8 cellular contexts compared by ENCODE assay signal in genomic region chr1:200670215-200671118, GRCh38. TPM values are rescaled to one million over a fixed set of nuclear protein-coding genes. Genes with fewer than 3 reads are reported as not detected.
DNase-seq lines count a peak whose midpoint lies in the region; ATAC-seq and TF ChIP-seq lines count a peak whose summit lies in the region.

No MANE protein-coding gene starts in this region.

- 21 to 50% methylated on average over 2 to 14 of the region's 16 CpGs for WGBS in endodermal cell (ENCODE audit: insufficient coverage in 1 of 2, insufficient read length in 1 of 2), 2 experiments
- 14 to 16% methylated on average over 16 of the region's 16 CpGs for WGBS in upper lobe of left lung, 2 donors

- H3K4me3 Mint-ChIP-seq in endodermal cell, result peak overlapping the region; percentile 84

- peak overlapping the region; percentile 55 for H2AFZ ChIP-seq in MM.1S (ENCODE audit: low read length)

- H3K9me2 ChIP-seq in MM.1S (replicated peaks; ENCODE audit: insufficient read depth, low read length), result no peaks in the 10 kb centered on the region

- H3K4me2 ChIP-seq in MM.1S (ENCODE audit: low read depth, low read length), result peak overlapping the region; percentile 65

- peaks cover 13% of the 10 kb centered on the region for H3K36me3 Mint-ChIP-seq in endodermal cell (ENCODE audit: low read depth)

- H3K27me3 Mint-ChIP-seq in endodermal cell (ENCODE audit: insufficient read depth), result no peaks in the 10 kb centered on the region

- TF ChIP-seq CTCF in MM.1S (IDR thresholded peaks at IDR 0.05; ENCODE audit: low read length) (no peak), endodermal cell (conservative IDR thresholded peaks at IDR 0.05) (no peak), upper lobe of left lung (IDR thresholded peaks at IDR 0.05) (no peak)

- peak; percentile 15 for ATAC-seq in GM21786 (IDR thresholded peaks at IDR 0.05; ENCODE audit: unreplicated experiment)
- peak; percentile 28 to 35 for ATAC-seq in upper lobe of left lung (ENCODE audit: low FRiP score in 2 of 2)

- no peaks in the 10 kb centered on the region for H3K9me3 Mint-ChIP-seq in endodermal cell

- H3F3A ChIP-seq in MM.1S (ENCODE audit: insufficient read depth, low read length), result peaks cover 8% of the 10 kb centered on the region

- no peaks in the 10 kb centered on the region for H3K9me3 ChIP-seq in MM.1S (replicated peaks; ENCODE audit: insufficient read depth, low read length)
- H3K9me3 ChIP-seq in endodermal cell (ENCODE audit: control insufficient read depth, low read length), result no peaks in the 10 kb centered on the region
- no peaks in the 10 kb centered on the region for H3K9me3 ChIP-seq in upper lobe of left lung

- peak overlapping the region; percentile 95 for H3K27ac Mint-ChIP-seq in endodermal cell

- H3K36me3 ChIP-seq in MM.1S (replicated peaks; ENCODE audit: insufficient read depth, low read length) (0 out of 2 replicates have a peak, but pooled peaks cover 2% of the 10 kb centered on the region), endodermal cell (ENCODE audit: control insufficient read depth, insufficient read depth, low read length) (peaks cover 16% of the 10 kb centered on the region), upper lobe of left lung (peaks cover 0 to 2% (median 0%) of the 10 kb centered on the region in 4 donors)

- peak overlapping the region; percentile 97; the same call in 1 of the 2 replicates for H3K27ac ChIP-seq in MM.1S (ENCODE audit: low read length)
- peak overlapping the region; percentile 53 for H3K27ac ChIP-seq in endodermal cell (ENCODE audit: low read depth, low read length)
- peak overlapping the region; percentile 99 to 100 (median 99) for H3K27ac ChIP-seq in upper lobe of left lung

- peak in 1 of 4 donors; percentile 16 for TF ChIP-seq EP300 in upper lobe of left lung (IDR thresholded peaks at IDR 0.05)

- peak; percentile 71 for DNase-seq in NCI-H2107 treated with DMSO at 0.1 percent for 48 hours (lab: John Stamatoyannopoulos, UW; ENCODE audit: unreplicated experiment)
- DNase-seq in NCI-H2107 (lab: John Stamatoyannopoulos, UW), result no peak
- DNase-seq in MM.1S, result peak; percentile 62
- peak; percentile 77 for DNase-seq in SKM-1 (lab: John Stamatoyannopoulos, UW; ENCODE audit: unreplicated experiment)
- DNase-seq in endodermal cell, result no peak
- DNase-seq in midbrain (lab: John Stamatoyannopoulos, UW), result peak; percentile 73
- peak in 1 of 2 donors; percentile 65 for DNase-seq in upper lobe of left lung

- H3K4me1 Mint-ChIP-seq in endodermal cell, result peaks cover 24% of the 10 kb centered on the region

- peaks cover 13% of the 10 kb centered on the region for H3K4me1 ChIP-seq in MM.1S (ENCODE audit: low read length)
- peaks cover 5% of the 10 kb centered on the region for H3K4me1 ChIP-seq in endodermal cell (ENCODE audit: control insufficient read depth, insufficient read depth, low read length)
- peaks cover 15 to 23% (median 16%) of the 10 kb centered on the region in 4 donors for H3K4me1 ChIP-seq in upper lobe of left lung

- H3K4me3 ChIP-seq in MM.1S (ENCODE audit: low read length) (peak overlapping the region; percentile 94), endodermal cell (ENCODE audit: low read length) (peak overlapping the region; percentile 95), upper lobe of left lung (peak overlapping the region; percentile 2 to 82 (median 67))

- H3K9ac ChIP-seq in MM.1S (ENCODE audit: low read length) (peak overlapping the region; percentile 99), endodermal cell (ENCODE audit: extremely low read depth, low read length, poor library complexity, severe bottlenecking) (peak overlapping the region; percentile 82)

- no peak for TF ChIP-seq POLR2A in upper lobe of left lung (IDR thresholded peaks at IDR 0.05)

- no peaks in the 10 kb centered on the region for H4K20me1 ChIP-seq in MM.1S (ENCODE audit: insufficient read depth, low read length)

- peaks cover 26% of the 10 kb centered on the region for H3K79me2 ChIP-seq in MM.1S (ENCODE audit: low read length)

- no peaks in the 10 kb centered on the region for H3K27me3 ChIP-seq in MM.1S (replicated peaks; ENCODE audit: insufficient read depth, low read length)
- no peaks in the 10 kb centered on the region for H3K27me3 ChIP-seq in endodermal cell (ENCODE audit: control insufficient read depth, insufficient read depth, low read length, poor library complexity, severe bottlenecking)
- H3K27me3 ChIP-seq in upper lobe of left lung, result no peaks in the 10 kb centered on the region

RNA-seq across cellular contexts. Expression of gene DDX59, which starts 0.8 kb away (rescaled TPM):
- total RNA-seq in endodermal cell (10 to 100 TPM; 22.1 to 23.9 TPM), upper lobe of left lung (10 to 100 TPM; 18.4 to 35.6 (median 22.5) TPM)
- polyA plus RNA-seq in endodermal cell (2013, experiment 1 of 2), result 18.1 TPM
- polyA plus RNA-seq in endodermal cell (2013, experiment 2 of 2), result 20.1 TPM

RNA-seq across cellular contexts. Expression of gene KIF14, which starts 49.9 kb away (rescaled TPM):
- total RNA-seq in endodermal cell (10 to 100 TPM; 13.5 to 20.9 TPM), upper lobe of left lung (1 to 10 TPM in 1 of 6 donors, under 1 TPM in 5; 0.20 to 1.0 (median 0.70) TPM)
- polyA plus RNA-seq in endodermal cell (2013, experiment 1 of 2), result 20.6 TPM
- 22.4 TPM for polyA plus RNA-seq in endodermal cell (2013, experiment 2 of 2)

Comparison
In these comparisons a context has a peak if more than half of its experiments do, and no peak if none do; other contexts are left out.
1. DNase-seq: peak in NCI-H2107 treated with DMSO at 0.1 percent for 48 hours (single experiment), MM.1S (single experiment), SKM-1 (single experiment) and midbrain (single experiment); none in NCI-H2107 (single experiment) and endodermal cell (single experiment).
2. RNA of gene KIF14, which starts 49.9 kb away (total RNA-seq): 13.5 to 20.9 TPM in endodermal cell; 0.20 to 1.0 TPM in upper lobe of left lung; every median in the first group is over 4 times any median in the second.
3. Peak in every context shown above with its lines, with median percentiles within 50 percentile points of each other: H3K27ac ChIP-seq and H3K4me3 ChIP-seq.